ENCODE assay signal across 8 cellular contexts in the genomic region with DNA sequence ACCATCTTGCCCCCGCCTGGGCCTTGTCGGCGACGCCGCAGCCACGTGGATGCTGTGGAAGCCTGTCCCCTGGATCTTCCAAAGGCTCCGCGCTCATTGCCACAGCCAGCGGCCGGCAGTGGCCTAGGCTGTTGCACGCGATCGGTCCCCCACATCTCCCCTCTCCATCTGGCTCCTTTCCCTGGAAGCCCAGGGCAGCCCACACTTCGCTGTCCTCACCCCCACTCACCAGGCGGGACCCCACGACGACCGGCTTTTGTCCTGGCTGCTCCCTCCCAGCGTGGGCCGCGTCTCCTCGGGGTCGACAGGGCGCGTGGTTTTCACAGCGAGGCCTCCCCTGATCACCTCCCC. TPM values are rescaled to one million over a fixed set of nuclear protein-coding genes. Genes with fewer than 3 reads are reported as not detected.
DNase-seq lines count a peak whose midpoint lies in the region; ATAC-seq and TF ChIP-seq lines count a peak whose summit lies in the region.

No MANE protein-coding gene starts in this region.

- peaks cover 5% of the 10 kb centered on the region for H3K4me1 Mint-ChIP-seq in progenitor cell of endocrine pancreas (ENCODE audit: low read depth)

- H3K9me3 ChIP-seq in DOHH2 (ENCODE audit: control insufficient read depth, insufficient read depth, low read length) (peaks cover 7% of the 10 kb centered on the region; the same call in 1 of the 2 replicates), SJCRH30 (replicated peaks) (no peaks in the 10 kb centered on the region; the same call in 1 of the 2 replicates), esophagus (ENCODE audit: control insufficient read depth in 2 of 2, insufficient read depth in 1 of 2, low read depth in 1 of 2, low read length in 1 of 2) (no peaks in the 10 kb centered on the region)

- peak overlapping the region; percentile 91 for H3K27ac Mint-ChIP-seq in progenitor cell of endocrine pancreas

- H3K9me3 Mint-ChIP-seq in progenitor cell of endocrine pancreas (ENCODE audit: low read depth) = no peaks in the 10 kb centered on the region

- peaks cover 24% of the 10 kb centered on the region for H3K79me2 ChIP-seq in DOHH2 (ENCODE audit: control insufficient read depth, low read length)

- H3K4me3 Mint-ChIP-seq in progenitor cell of endocrine pancreas (ENCODE audit: low read depth) = peak overlapping the region; percentile 89

- no peaks in the 10 kb centered on the region for H4K20me1 ChIP-seq in DOHH2 (ENCODE audit: control insufficient read depth, insufficient read depth, low read depth, low read length)

- H3F3A ChIP-seq in DOHH2 (ENCODE audit: control insufficient read depth, insufficient read depth) = no peaks in the 10 kb centered on the region

- ATAC-seq in GM19455 (IDR thresholded peaks at IDR 0.05; ENCODE audit: unreplicated experiment) (no peak), HG03378 (IDR thresholded peaks at IDR 0.05; ENCODE audit: unreplicated experiment) (no peak), GM19463 (IDR thresholded peaks at IDR 0.05; ENCODE audit: unreplicated experiment) (no peak), GM21529 (IDR thresholded peaks at IDR 0.05; ENCODE audit: unreplicated experiment) (no peak)

- 73 to 74% methylated on average over 26 of the region's 26 CpGs for WGBS in esophagus, 2 donors

- no peaks in the 10 kb centered on the region for H3K9me2 ChIP-seq in DOHH2 (replicated peaks; ENCODE audit: control insufficient read depth, low read length)

- peak overlapping the region; percentile 91 for H3K4me2 ChIP-seq in DOHH2 (ENCODE audit: low read length)

- H3K27me3 ChIP-seq in DOHH2 (ENCODE audit: control insufficient read depth, low read length) (no peaks in the 10 kb centered on the region), SJCRH30 (no peaks in the 10 kb centered on the region), esophagus (ENCODE audit: control insufficient read depth in 1 of 2, insufficient read depth in 2 of 2, low read length in 2 of 2) (no peaks in the 10 kb centered on the region)

- H3K4me3 ChIP-seq in DOHH2 (ENCODE audit: low read length) (peak overlapping the region; percentile 78), SJCRH30 (peak overlapping the region; percentile 65; the same call in 1 of the 2 replicates), esophagus (ENCODE audit: low read depth in 1 of 2, low read length in 2 of 2) (peak overlapping the region; percentile 80 to 84)

- H3K27ac ChIP-seq in DOHH2 (ENCODE audit: low read depth, low read length) = no peak overlapping the region
- H3K27ac ChIP-seq in SJCRH30 = peak overlapping the region; percentile 71
- peak overlapping the region; percentile 80 to 86 for H3K27ac ChIP-seq in esophagus (ENCODE audit: low read depth in 2 of 2, low read length in 1 of 2)

- H3K27me3 Mint-ChIP-seq in progenitor cell of endocrine pancreas = no peaks in the 10 kb centered on the region

- peaks cover 4% of the 10 kb centered on the region; the same call in 1 of the 2 replicates for H3K36me3 ChIP-seq in DOHH2 (ENCODE audit: control insufficient read depth, low read length)
- H3K36me3 ChIP-seq in SJCRH30 = no peaks in the 10 kb centered on the region
- H3K36me3 ChIP-seq in esophagus (ENCODE audit: control insufficient read depth in 2 of 2, insufficient read depth in 2 of 2, low read length in 1 of 2) = no peaks in the 10 kb centered on the region

- DNase-seq in SJCRH30 (no peak), progenitor cell of endocrine pancreas (ENCODE audit: low spot score, unreplicated experiment) (no peak)

- H3K36me3 Mint-ChIP-seq in progenitor cell of endocrine pancreas (ENCODE audit: insufficient read depth) = no peaks in the 10 kb centered on the region

- peaks cover 37% of the 10 kb centered on the region for H3K4me1 ChIP-seq in DOHH2 (ENCODE audit: control insufficient read depth, low read length)
- peaks cover 14% of the 10 kb centered on the region for H3K4me1 ChIP-seq in SJCRH30
- peaks cover 0 to 10% of the 10 kb centered on the region in 2 donors for H3K4me1 ChIP-seq in esophagus (ENCODE audit: control insufficient read depth in 2 of 2, insufficient read depth in 2 of 2, low read length in 1 of 2)

- TF ChIP-seq CTCF in DOHH2 (IDR thresholded peaks at IDR 0.05; ENCODE audit: low read depth, low read length, poor library complexity, severe bottlenecking) = no peak
- TF ChIP-seq CTCF in progenitor cell of endocrine pancreas (IDR thresholded peaks at IDR 0.05; ENCODE audit: unreplicated experiment) = no peak

RNA-seq across cellular contexts. Expression of a gene that starts 0.6 kb away (rescaled TPM):
- total RNA-seq in SJCRH30 (2014; rRNA removed; shearing (Covaris generic)) = 18.8 and 20.1 TPM in 2 replicates
- 10 to 100 TPM; 10.3 to 15.7 TPM for polyA plus RNA-seq in esophagus
- total RNA-seq in progenitor cell of endocrine pancreas = 11.7 and 12.0 TPM in 2 replicates

RNA-seq across cellular contexts. Expression of a gene that starts 24.6 kb away (rescaled TPM):
- total RNA-seq in SJCRH30 (2014; rRNA removed; shearing (Covaris generic)) = 31.3 and 32.2 TPM in 2 replicates
- polyA plus RNA-seq in esophagus = 1 to 10 TPM in 1 of 2 donors, under 1 TPM in 1; 0.61 to 1.5 TPM
- total RNA-seq in progenitor cell of endocrine pancreas = 20.2 and 20.7 TPM in 2 replicates

RNA-seq across cellular contexts. Expression of a gene that starts 24.7 kb away (rescaled TPM):
- total RNA-seq in SJCRH30 (2014; rRNA removed; shearing (Covaris generic)) = 10.6 and 12.5 TPM in 2 replicates
- polyA plus RNA-seq in esophagus = 1 to 10 TPM; 4.4 to 8.3 TPM
- total RNA-seq in progenitor cell of endocrine pancreas = 28.5 and 30.0 TPM in 2 replicates
